21 cellular contexts compared by ENCODE assay signal in the genomic region with DNA sequence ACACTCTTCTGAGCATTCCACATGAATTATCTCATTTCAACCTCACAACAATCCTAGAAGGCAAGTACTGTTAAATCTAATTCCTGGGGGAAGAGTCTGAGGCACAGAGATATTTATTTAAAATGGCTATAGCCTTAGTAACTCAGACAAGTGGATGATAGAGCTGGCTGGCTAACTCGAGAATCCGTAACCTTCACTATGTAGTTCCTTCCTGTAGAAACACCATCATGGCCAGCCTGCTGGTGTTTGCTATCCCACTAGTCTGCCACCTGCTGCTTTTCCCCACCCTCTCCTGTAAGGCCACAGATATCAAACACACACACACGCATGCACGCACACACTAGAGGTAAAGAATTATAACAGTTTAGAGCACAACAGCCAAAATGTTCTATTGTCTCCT. TPM values are rescaled to one million over a fixed set of nuclear protein-coding genes. Genes with fewer than 3 reads are reported as not detected.
DNase-seq lines count a peak whose midpoint lies in the region; ATAC-seq, FAIRE-seq and TF ChIP-seq lines count a peak whose summit lies in the region.
"Had no signal": no experiment of that assay in that cellular context is flagged by ENCODE, and none has a peak within 500 bp of the region (broad histone marks: within the 10 kb centered on the region; RNA-seq: fewer than 3 reads in every experiment).

No MANE protein-coding gene starts in this region.

- H3K4me3 ChIP-seq in SK-N-SH (ENCODE audit: low read depth in 2 of 2, low read length in 1 of 2) (no peak overlapping the region), mesendoderm (ENCODE audit: low read length) (no peak overlapping the region)

- H3K9me3 Mint-ChIP-seq in activated CD8-positive, alpha-beta T cell treated with anti-CD3 and anti-CD28 coated beads for 36 hours: no peaks in the 10 kb centered on the region
- H3K9me3 Mint-ChIP-seq: H9 had no signal

- TF ChIP-seq CTCF in SK-N-SH (IDR thresholded peaks at IDR 0.05): no peak
- TF ChIP-seq CTCF in activated CD8-positive, alpha-beta T cell treated with anti-CD3 and anti-CD28 coated beads for 36 hours (IDR thresholded peaks at IDR 0.05): no peak

- H3K4ac ChIP-seq in mesendoderm (ENCODE audit: low read depth, low read length): no peak overlapping the region

- no peak overlapping the region for H2BK5ac ChIP-seq in mesendoderm (ENCODE audit: low read length)

- no peak for TF ChIP-seq RAD21 in SK-N-SH (IDR thresholded peaks at IDR 0.05; ENCODE audit: low read length)

- H3K4me1 ChIP-seq in SK-N-SH (ENCODE audit: control insufficient read depth in 1 of 2, insufficient read depth in 2 of 2, low read depth in 1 of 2, low read length in 1 of 2) (no peaks in the 10 kb centered on the region), mesendoderm (ENCODE audit: control insufficient read depth, low read depth, low read length) (no peaks in the 10 kb centered on the region)

- no peak overlapping the region for H2BK120ac ChIP-seq in mesendoderm (ENCODE audit: low read depth, low read length)

- no peak overlapping the region for H3K56ac ChIP-seq in mesendoderm (ENCODE audit: low read length)

- no peaks in the 10 kb centered on the region for H4K20me1 ChIP-seq in SK-N-SH (ENCODE audit: insufficient read depth)

- H3K9ac ChIP-seq in SK-N-SH: no peak overlapping the region
- no peak overlapping the region for H3K9ac ChIP-seq in mesendoderm (ENCODE audit: low read length)
- H3K9ac ChIP-seq: KMS-11 had no signal

- no peaks in the 10 kb centered on the region for H3K4me1 Mint-ChIP-seq in activated CD8-positive, alpha-beta T cell treated with anti-CD3 and anti-CD28 coated beads for 36 hours (ENCODE audit: low read depth)

- DNase-seq in SK-N-SH (no peak), NCI-H69 (lab: John Stamatoyannopoulos, UW) (peak; percentile 0), mesendoderm (peak; percentile 5), urothelium cell line (ENCODE audit: low spot score) (no peak), SW 1271 (lab: John Stamatoyannopoulos, UW) (no peak), GM12892 (ENCODE audit: insufficient read length) (no peak)
- DNase-seq in activated CD8-positive, alpha-beta T cell treated with anti-CD3 and anti-CD28 coated beads for 36 hours: no peak
- DNase-seq: H9, NCI-H1105 treated with DMSO at 0.1 percent for 48 hours, NCI-H1694, NCI-H2081, NCI-H510A, NCI-H748 treated with DMSO at 0.1 percent for 48 hours, SHP77 treated with DMSO at 0.1 percent for 48 hours had no signal

- H2AFZ ChIP-seq in SK-N-SH (ENCODE audit: low read depth): no peak overlapping the region

- no peaks in the 10 kb centered on the region for H3K9me2 ChIP-seq in SK-N-SH

- no peaks in the 10 kb centered on the region for H3K36me3 ChIP-seq in SK-N-SH (replicated peaks in 1 of 2; ENCODE audit: control insufficient read depth in 1 of 2, insufficient read depth in 2 of 2, low read length in 1 of 2)
- no peaks in the 10 kb centered on the region for H3K36me3 ChIP-seq in mesendoderm (ENCODE audit: control insufficient read depth, insufficient read depth, low read length)

- WGBS in SK-N-SH (ENCODE audit: low lambda C conversion rate): 39% methylated on average over 4 of the region's 4 CpGs
- no CpG with 5 or more reads among the region's 4 CpGs for WGBS in mesendoderm (ENCODE audit: extremely low coverage, insufficient coverage, low lambda C conversion rate)

- H2AK5ac ChIP-seq in mesendoderm (ENCODE audit: low read length): no peak overlapping the region

- H3K27ac Mint-ChIP-seq in activated CD8-positive, alpha-beta T cell treated with anti-CD3 and anti-CD28 coated beads for 36 hours: no peak overlapping the region
- H3K27ac Mint-ChIP-seq: H9 had no signal

- peak; percentile 74 for ATAC-seq in SK-N-SH treated with all-trans-retinoic acid at 6 μM for 48 hours
- ATAC-seq in activated CD8-positive, alpha-beta T cell treated with anti-CD3 and anti-CD28 coated beads for 36 hours: no peak

- no peak overlapping the region for H3K23ac ChIP-seq in mesendoderm (ENCODE audit: low read length)

- H4K8ac ChIP-seq in mesendoderm (ENCODE audit: low read depth, low read length): no peak overlapping the region

- TF ChIP-seq POLR2A in GM12892 (IDR thresholded peaks at IDR 0.05; ENCODE audit: low read depth, low read length): no peak

- H3K79me2 ChIP-seq in SK-N-SH (ENCODE audit: insufficient read depth) (no peaks in the 10 kb centered on the region), mesendoderm (ENCODE audit: control insufficient read depth, insufficient read depth, low read length) (no peaks in the 10 kb centered on the region)

- no peaks in the 10 kb centered on the region for H3F3A ChIP-seq in SK-N-SH (replicated peaks; ENCODE audit: insufficient read depth)

- POLR2A ChIA-PET in SK-N-SH (lab: Yijun Ruan, JAX): no interaction called here
- POLR2A ChIA-PET in activated CD8-positive, alpha-beta T cell treated with anti-CD3 and anti-CD28 coated beads for 36 hours (lab: Charles Lee): no interaction called here

- no peaks in the 10 kb centered on the region for H3K79me1 ChIP-seq in mesendoderm (ENCODE audit: low read length)

- H3K27me3 ChIP-seq in SK-N-SH (ENCODE audit: insufficient read depth) (no peaks in the 10 kb centered on the region; the same call in 1 of the 2 replicates), mesendoderm (ENCODE audit: insufficient read depth, low read length, poor library complexity) (no peaks in the 10 kb centered on the region)

- peaks cover 8% of the 10 kb centered on the region for H3K27me3 Mint-ChIP-seq in activated CD8-positive, alpha-beta T cell treated with anti-CD3 and anti-CD28 coated beads for 36 hours

- H4K5ac ChIP-seq in mesendoderm (ENCODE audit: low read length): no peak overlapping the region

- H3K27ac ChIP-seq in SK-N-SH (ENCODE audit: low read depth in 2 of 2, low read length in 1 of 2): no peak overlapping the region
- H3K27ac ChIP-seq in mesendoderm (ENCODE audit: low read depth, low read length): no peak overlapping the region
- H3K27ac ChIP-seq: C4-2B, KMS-11, RWPE1 had no signal

- H3K4me2 ChIP-seq in SK-N-SH (no peak overlapping the region), mesendoderm (ENCODE audit: low read length) (no peak overlapping the region)
- H3K4me2 ChIP-seq: KMS-11 had no signal

- H3K36me3 Mint-ChIP-seq in activated CD8-positive, alpha-beta T cell treated with anti-CD3 and anti-CD28 coated beads for 36 hours (ENCODE audit: low read depth): no peaks in the 10 kb centered on the region

- no peaks in the 10 kb centered on the region for H3K9me3 ChIP-seq in SK-N-SH

- no peak overlapping the region for H2BK15ac ChIP-seq in mesendoderm (replicated peaks; ENCODE audit: low read depth)

- intact Hi-C loops in activated CD8-positive, alpha-beta T cell treated with anti-CD3 and anti-CD28 coated beads for 36 hours (cut with micrococcal nuclease): no loop called here

- H3K18ac ChIP-seq in mesendoderm (ENCODE audit: low read length): no peak overlapping the region

- FAIRE-seq in urothelium cell line (lab: Jason Lieb, UNC) (peak; percentile 84), GM12892 (lab: Jason Lieb, UNC) (no peak)

- no peak for TF ChIP-seq EP300 in SK-N-SH (IDR thresholded peaks at IDR 0.05; ENCODE audit: borderline replicate concordance in 1 of 2, low read depth in 1 of 2, low read length in 1 of 2)

- no peak overlapping the region for H3K4me3 Mint-ChIP-seq in activated CD8-positive, alpha-beta T cell treated with anti-CD3 and anti-CD28 coated beads for 36 hours
- H3K4me3 Mint-ChIP-seq: H9 had no signal

- CTCF ChIA-PET in SK-N-SH (lab: Yijun Ruan, JAX): no interaction called here
- CTCF ChIA-PET in activated CD8-positive, alpha-beta T cell treated with anti-CD3 and anti-CD28 coated beads for 36 hours (lab: Charles Lee): no interaction called here

TF ChIP-seq in SK-N-SH treated with all-trans-retinoic acid at 6 μM for 48 hours, 23 proteins besides CTCF, POLR2A, EP300 and RAD21 (continues in another document):
- no peak for TF ChIP-seq ZC3H10 (CRISPR knock-in tag; IDR thresholded peaks at IDR 0.05)
- no peak for TF ChIP-seq ZFP30 (CRISPR knock-in tag; IDR thresholded peaks at IDR 0.05)
- TF ChIP-seq, protein P1, sequence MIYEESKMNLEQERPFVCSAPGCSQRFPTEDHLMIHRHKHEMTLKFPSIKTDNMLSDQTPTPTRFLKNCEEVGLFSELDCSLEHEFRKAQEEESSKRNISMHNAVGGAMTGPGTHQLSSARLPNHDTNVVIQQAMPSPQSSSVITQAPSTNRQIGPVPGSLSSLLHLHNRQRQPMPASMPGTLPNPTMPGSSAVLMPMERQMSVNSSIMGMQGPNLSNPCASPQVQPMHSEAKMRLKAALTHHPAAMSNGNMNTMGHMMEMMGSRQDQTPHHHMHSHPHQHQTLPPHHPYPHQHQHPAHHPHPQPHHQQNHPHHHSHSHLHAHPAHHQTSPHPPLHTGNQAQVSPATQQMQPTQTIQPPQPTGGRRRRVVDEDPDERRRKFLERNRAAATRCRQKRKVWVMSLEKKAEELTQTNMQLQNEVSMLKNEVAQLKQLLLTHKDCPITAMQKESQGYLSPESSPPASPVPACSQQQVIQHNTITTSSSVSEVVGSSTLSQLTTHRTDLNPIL (CRISPR knock-in tag; IDR thresholded peaks at IDR 0.05; ENCODE audit: low read depth): 0 out of 2 replicates have a peak, but pooled peaks have one; percentile 43

TF ChIP-seq in SK-N-SH, 30 proteins besides CTCF, POLR2A, EP300 and RAD21:
- no peak for TF ChIP-seq CHD2 (IDR thresholded peaks at IDR 0.05; ENCODE audit: low read length, partially characterized antibody)
- TF ChIP-seq, protein P2, sequence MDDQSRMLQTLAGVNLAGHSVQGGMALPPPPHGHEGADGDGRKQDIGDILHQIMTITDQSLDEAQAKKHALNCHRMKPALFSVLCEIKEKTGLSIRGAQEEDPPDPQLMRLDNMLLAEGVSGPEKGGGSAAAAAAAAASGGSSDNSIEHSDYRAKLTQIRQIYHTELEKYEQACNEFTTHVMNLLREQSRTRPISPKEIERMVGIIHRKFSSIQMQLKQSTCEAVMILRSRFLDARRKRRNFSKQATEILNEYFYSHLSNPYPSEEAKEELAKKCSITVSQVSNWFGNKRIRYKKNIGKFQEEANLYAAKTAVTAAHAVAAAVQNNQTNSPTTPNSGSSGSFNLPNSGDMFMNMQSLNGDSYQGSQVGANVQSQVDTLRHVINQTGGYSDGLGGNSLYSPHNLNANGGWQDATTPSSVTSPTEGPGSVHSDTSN (IDR thresholded peaks at IDR 0.05): no peak

RNA-seq across cellular contexts. Expression of gene A1CF, which starts 46.7 kb away (rescaled TPM):
- not detected in 2 replicates for polyA plus RNA-seq in SK-N-SH (2012; rRNA removed)
- not detected in 2 replicates for polyA plus RNA-seq in SK-N-SH (2012; cell fraction: cytosol; rRNA removed)
- not detected in 2 replicates for polyA plus RNA-seq in SK-N-SH (2012; cell fraction: nucleus; rRNA removed)
- not detected for polyA plus RNA-seq in mesendoderm (2013, experiment 1 of 2)
- not detected for polyA plus RNA-seq in mesendoderm (2013, experiment 2 of 2)
- total RNA-seq in activated CD8-positive, alpha-beta T cell treated with anti-CD3 and anti-CD28 coated beads for 36 hours: not detected
- not detected for polyA plus RNA-seq in GM12892 (2012; ENCODE audit: missing spikeins)
- total RNA-seq: A172, H9, HT1080 had no signal
- polyA plus RNA-seq: AG04450 had no signal

Comparison
In these comparisons a context has a peak if more than half of its experiments do, and no peak if none do; other contexts are left out.
1. DNase-seq: peak in NCI-H69 (single experiment) and mesendoderm (single experiment); none in SK-N-SH (single experiment), urothelium cell line (single experiment), SW 1271 (0 of 2), activated CD8-positive, alpha-beta T cell treated with anti-CD3 and anti-CD28 coated beads for 36 hours (single experiment) and GM12892 (single experiment).